ENCODE assay signal across 8 cellular contexts in the genomic region with DNA sequence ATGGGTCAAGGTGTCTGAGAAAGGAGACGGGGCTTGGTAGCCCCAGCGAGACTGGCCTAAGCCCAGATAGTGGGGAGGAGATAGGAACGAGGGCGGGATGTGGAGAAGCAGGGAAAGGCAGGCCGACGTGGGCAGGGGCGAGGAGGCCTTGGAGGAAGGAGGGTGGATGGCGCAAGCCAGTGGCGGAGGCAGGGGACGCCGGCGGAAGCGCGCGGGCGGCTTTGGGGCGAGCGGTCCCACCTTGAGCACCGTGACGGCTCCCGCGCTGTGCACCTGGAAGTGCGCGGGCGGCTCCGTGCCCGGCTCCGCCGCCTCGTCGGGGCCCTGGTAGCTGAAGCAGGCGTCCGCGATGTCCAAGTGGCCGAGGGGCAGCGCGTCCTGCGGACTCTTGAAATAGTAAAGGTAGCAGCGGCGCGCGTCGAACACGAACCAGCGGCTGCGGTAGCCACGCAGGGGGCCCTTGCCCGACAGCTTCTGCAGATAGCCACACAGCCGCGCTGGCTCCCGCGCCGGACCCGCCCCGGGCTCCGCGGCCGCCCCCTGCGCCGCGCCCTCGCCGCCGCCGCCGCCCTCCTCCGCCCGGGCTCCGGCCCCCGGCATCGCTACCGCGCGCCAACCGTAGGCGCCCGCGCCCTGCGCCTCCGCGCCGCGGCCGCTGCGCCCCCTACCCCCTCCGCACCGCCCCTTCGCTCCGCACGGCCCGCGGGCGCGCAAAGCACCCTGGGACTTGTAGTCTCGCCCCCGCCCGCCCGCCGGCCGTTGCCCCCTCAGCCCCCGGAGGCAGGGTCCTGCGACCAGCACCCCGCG. TPM values are rescaled to one million over a fixed set of nuclear protein-coding genes. Genes with fewer than 3 reads are reported as not detected.
DNase-seq lines count a peak whose midpoint lies in the region; ATAC-seq lines count a peak whose summit lies in the region.

A gene (minus strand): TSS at position 659 of the 807 bp plus-strand sequence. CDS start 59 bp downstream, at position 600.

- no peaks in the 10 kb centered on the region for H3K9me3 Mint-ChIP-seq in activated CD4-positive, alpha-beta memory T cell treated with anti-CD3 and anti-CD28 coated beads for 36 hours

- DNase-seq in NCI-H1436 (lab: John Stamatoyannopoulos, UW) (peak; percentile 29), NCI-H1436 treated with DMSO at 0.1 percent for 48 hours (lab: John Stamatoyannopoulos, UW) (no peak), NCI-H2227 treated with DMSO at 0.1 percent for 48 hours (lab: John Stamatoyannopoulos, UW) (peak; percentile 19), lung microvascular endothelial cell (ENCODE audit: low read depth in 2 of 2) (peak; percentile 62 to 73)
- DNase-seq in activated CD4-positive, alpha-beta memory T cell treated with anti-CD3 and anti-CD28 coated beads for 36 hours, result peak; percentile 79
- DNase-seq in stimulated activated CD4-positive, alpha-beta T cell treated with anti-CD3 and anti-CD28 coated beads, TNF-alpha, amount 100 ng/mL, for 48 hours (ENCODE audit: low read depth in 3 of 3), result peak; percentile 34 to 68 (median 43)

- peak within 1 kb of the TSS; percentile 91 for H3K4me3 Mint-ChIP-seq in activated CD4-positive, alpha-beta memory T cell treated with anti-CD3 and anti-CD28 coated beads for 36 hours

- intact Hi-C loops in activated CD4-positive, alpha-beta memory T cell treated with anti-CD3 and anti-CD28 coated beads for 36 hours (cut with micrococcal nuclease), result loop anchor here (1.0 to 2.0 kb wide), 2 partner anchors 28 to 43 kb away; no protein-coding TSS in a partner anchor

- H3K27ac ChIP-seq in ectodermal cell (ENCODE audit: insufficient read depth, low read depth, low read length, poor library complexity, severe bottlenecking), result no peak within 1 kb of the TSS

- ATAC-seq in HG02852 (IDR thresholded peaks at IDR 0.05; ENCODE audit: unreplicated experiment), result peak; percentile 67

- no peaks in the 10 kb centered on the region for H3K27me3 ChIP-seq in ectodermal cell (ENCODE audit: control insufficient read depth, insufficient read depth, low read length, poor library complexity, severe bottlenecking)

- no peaks in the 10 kb centered on the region for H3K9me3 ChIP-seq in ectodermal cell (ENCODE audit: control insufficient read depth, low read length)

- POLR2A ChIA-PET in activated CD4-positive, alpha-beta memory T cell treated with anti-CD3 and anti-CD28 coated beads for 36 hours (lab: Charles Lee), result interaction anchor here (0.8 kb wide), 1 partner anchor 27 kb away, joined by 3 read pairs; no protein-coding TSS in a partner anchor

- H3K27me3 Mint-ChIP-seq in activated CD4-positive, alpha-beta memory T cell treated with anti-CD3 and anti-CD28 coated beads for 36 hours, result no peaks in the 10 kb centered on the region

- H3K27ac Mint-ChIP-seq in activated CD4-positive, alpha-beta memory T cell treated with anti-CD3 and anti-CD28 coated beads for 36 hours, result peak within 1 kb of the TSS; percentile 82

- no peaks in the 10 kb centered on the region for H3K36me3 ChIP-seq in ectodermal cell (ENCODE audit: control insufficient read depth, insufficient read depth, low read length)

- peaks cover 3% of the 10 kb centered on the region for H3K4me1 ChIP-seq in ectodermal cell (ENCODE audit: control insufficient read depth, insufficient read depth, low read length)

- CTCF ChIA-PET in activated CD4-positive, alpha-beta memory T cell treated with anti-CD3 and anti-CD28 coated beads for 36 hours (lab: Charles Lee), result interaction anchor here (1.0 to 1.2 kb wide), 4 partner anchors 28 to 167 kb away, joined by 3 to 6 read pairs (median 4); no protein-coding TSS in a partner anchor

- H3K4me1 Mint-ChIP-seq in activated CD4-positive, alpha-beta memory T cell treated with anti-CD3 and anti-CD28 coated beads for 36 hours (ENCODE audit: low read depth), result peaks cover 51% of the 10 kb centered on the region

- WGBS in ectodermal cell, 2 experiments, result 1% methylated on average over 104 of the region's 104 CpGs

- peak within 1 kb of the TSS; percentile 76 for H3K4me3 ChIP-seq in ectodermal cell (ENCODE audit: insufficient read depth, low read depth, low read length)

- H3K36me3 Mint-ChIP-seq in activated CD4-positive, alpha-beta memory T cell treated with anti-CD3 and anti-CD28 coated beads for 36 hours, result peaks cover 6% of the 10 kb centered on the region

RNA-seq across cellular contexts. Expression of the gene that starts here (rescaled TPM):
- 10 to 100 TPM; 47.9 to 57.8 TPM for total RNA-seq in activated CD4-positive, alpha-beta memory T cell treated with anti-CD3 and anti-CD28 coated beads for 36 hours
- 18.6 TPM for polyA plus RNA-seq in ectodermal cell (2013, experiment 1 of 4)
- 19.3 TPM for polyA plus RNA-seq in ectodermal cell (2013, experiment 2 of 4)
- polyA plus RNA-seq in ectodermal cell (2013, experiment 3 of 4), result 12.7 TPM
- polyA plus RNA-seq in ectodermal cell (2013, experiment 4 of 4), result 11.8 TPM
- total RNA-seq in lung microvascular endothelial cell, result 24.2 and 29.4 TPM in 2 replicates
